Comparison of ENCODE assay signal across 12 cellular contexts in genomic region chr1:55781944-55782482, GRCh38.
A peak's percentile ranks its signal among the peaks of the same experiment; 100 is the strongest.
DNase-seq lines count a peak whose midpoint lies in the region; ATAC-seq and TF ChIP-seq lines count a peak whose summit lies in the region.
"Had no signal": no experiment of that assay in that cellular context is flagged by ENCODE, and none has a peak within 500 bp of the region (broad histone marks: within the 10 kb centered on the region; RNA-seq: fewer than 3 reads in every experiment).

No MANE protein-coding gene starts in this region.

- peaks cover 2% of the 10 kb centered on the region; the same call in 1 of the 2 replicates for H3K9me1 ChIP-seq in IMR-90 (ENCODE audit: insufficient read depth, low read length)

- H3K18ac ChIP-seq in IMR-90 (ENCODE audit: low read depth, low read length): no peak overlapping the region

- no peaks in the 10 kb centered on the region; the same call in 1 of the 2 replicates for H3K9me3 ChIP-seq in IMR-90 (ENCODE audit: control insufficient read depth, insufficient read depth, low read length)
- H3K9me3 ChIP-seq: breast epithelium had no signal

- H3K27ac ChIP-seq in IMR-90 (ENCODE audit: insufficient read depth, low read length): peak overlapping the region; percentile 10; the same call in 1 of the 2 replicates
- H3K27ac ChIP-seq: breast epithelium had no signal

- no peaks in the 10 kb centered on the region for H4K20me1 ChIP-seq in IMR-90 (ENCODE audit: insufficient read depth, low read length)

- H3K4me1 Mint-ChIP-seq in osteocyte (ENCODE audit: unreplicated experiment) (no peaks in the 10 kb centered on the region), Calu3 (ENCODE audit: low read depth, unreplicated experiment) (no peaks in the 10 kb centered on the region)
- no peaks in the 10 kb centered on the region for H3K4me1 Mint-ChIP-seq in activated CD4-positive, alpha-beta memory T cell treated with anti-CD3 and anti-CD28 coated beads, Interleukin-2, amount 10 ng/mL, durations not matched to agents 7 days and 5 days
- H3K4me1 Mint-ChIP-seq: IgD-negative memory B cell had no signal

- in situ Hi-C loops in IMR-90 (cut with MboI; ENCODE audit: low sequenced_read_pairs) (no loop called here), astrocyte of the cerebellum (cut with HindIII; ENCODE audit: low sequenced_read_pairs) (no loop called here)

- H3K4me3 ChIP-seq in IMR-90 (ENCODE audit: insufficient read depth, low read depth, low read length) (no peak overlapping the region), astrocyte of the cerebellum (ENCODE audit: low read depth, low read length) (no peak overlapping the region)
- H3K4me3 ChIP-seq: breast epithelium had no signal

- H3K14ac ChIP-seq in IMR-90 (replicated peaks; ENCODE audit: low read depth, low read length): no peak overlapping the region

- CTCF ChIA-PET in IMR-90 (lab: Yijun Ruan, JAX) (interaction anchor here (0.6 to 2.2 kb wide), 2 partner anchors 11 to 53 kb away, joined by 5 to 8 read pairs; no protein-coding TSS in a partner anchor), Calu3 (lab: Charles Lee) (no interaction called here)
- CTCF ChIA-PET in activated CD4-positive, alpha-beta memory T cell treated with anti-CD3 and anti-CD28 coated beads, Interleukin-2, amount 10 ng/mL, durations not matched to agents 7 days and 5 days (lab: Charles Lee): no interaction called here

- H2AK5ac ChIP-seq in IMR-90 (ENCODE audit: low read depth, low read length): no peak overlapping the region

- no peak for TF ChIP-seq RAD21 in IMR-90 (IDR thresholded peaks at IDR 0.05; ENCODE audit: low read length)

- no peak overlapping the region for H4K8ac ChIP-seq in IMR-90 (ENCODE audit: low read depth in 2 of 2, low read length in 2 of 2)

- H3K4me1 ChIP-seq in IMR-90 (ENCODE audit: control insufficient read depth, insufficient read depth, low read length): peaks cover 5% of the 10 kb centered on the region
- H3K4me1 ChIP-seq: breast epithelium had no signal

- no peak overlapping the region for H3K9ac ChIP-seq in IMR-90 (ENCODE audit: low read depth, low read length)

- H3K4me2 ChIP-seq in IMR-90 (ENCODE audit: low read depth, low read length): no peak overlapping the region

- intact Hi-C loops in IMR-90 (cut with micrococcal nuclease) (no loop called here), Calu3 (cut with micrococcal nuclease; ENCODE audit: unreplicated experiment) (loop anchor here (5.0 kb wide), 1 partner anchor 665 kb away; no protein-coding TSS in a partner anchor)

- no peaks in the 10 kb centered on the region for H3K79me1 ChIP-seq in IMR-90 (ENCODE audit: low read depth in 1 of 2, low read length in 2 of 2)

- H2BK15ac ChIP-seq in IMR-90 (ENCODE audit: low read depth, low read length): no peak overlapping the region

- no peak for TF ChIP-seq POLR2A in IMR-90 (IDR thresholded peaks at IDR 0.05; ENCODE audit: low read depth, low read length)

- H3K4ac ChIP-seq in IMR-90 (ENCODE audit: low read depth, low read length): no peak overlapping the region; the same call in 1 of the 2 replicates

- H3K9me3 Mint-ChIP-seq in osteocyte (ENCODE audit: unreplicated experiment) (no peaks in the 10 kb centered on the region), Calu3 (ENCODE audit: low read depth, unreplicated experiment) (peaks cover 9% of the 10 kb centered on the region)
- H3K9me3 Mint-ChIP-seq in activated CD4-positive, alpha-beta memory T cell treated with anti-CD3 and anti-CD28 coated beads, Interleukin-2, amount 10 ng/mL, durations not matched to agents 7 days and 5 days: peaks cover 2% of the 10 kb centered on the region

- ATAC-seq in IMR-90 (ENCODE audit: low read depth): peak; percentile 97
- peak; percentile 52 for ATAC-seq in left lobe of liver

- H3K23ac ChIP-seq in IMR-90 (ENCODE audit: low read depth, low read length): no peak overlapping the region

- POLR2A ChIA-PET in IMR-90 (lab: Charles Lee; ENCODE audit: unreplicated experiment): no interaction called here
- POLR2A ChIA-PET in activated CD4-positive, alpha-beta memory T cell treated with anti-CD3 and anti-CD28 coated beads, Interleukin-2, amount 10 ng/mL, durations not matched to agents 7 days and 5 days (lab: Charles Lee): no interaction called here

- no CpG with 5 or more reads among the region's 3 CpGs for WGBS in IMR-90 (ENCODE audit: extremely low coverage in 2 of 2, insufficient read length in 1 of 2), 2 experiments

- H3K36me3 Mint-ChIP-seq in osteocyte (ENCODE audit: unreplicated experiment) (no peaks in the 10 kb centered on the region), Calu3 (ENCODE audit: insufficient read depth, unreplicated experiment) (no peaks in the 10 kb centered on the region)
- H3K36me3 Mint-ChIP-seq in activated CD4-positive, alpha-beta memory T cell treated with anti-CD3 and anti-CD28 coated beads, Interleukin-2, amount 10 ng/mL, durations not matched to agents 7 days and 5 days (ENCODE audit: low read depth): no peaks in the 10 kb centered on the region

- no peak overlapping the region for H2BK5ac ChIP-seq in IMR-90 (ENCODE audit: low read depth, low read length, poor library complexity, severe bottlenecking)

- dilution Hi-C loops in IMR-90 (cut with HindIII; ENCODE audit: low sequenced_read_pairs, unreplicated experiment): no loop called here

- no peaks in the 10 kb centered on the region for H3K27me3 ChIP-seq in IMR-90 (ENCODE audit: control insufficient read depth, insufficient read depth, low read length)
- H3K27me3 ChIP-seq: breast epithelium had no signal

- peak overlapping the region; percentile 47; the same call in 1 of the 2 replicates for H2BK20ac ChIP-seq in IMR-90 (ENCODE audit: low read depth, low read length)

- peak; percentile 48 for DNase-seq in AG08396 (ENCODE audit: low spot score)
- DNase-seq in IMR-90: peak; percentile 94
- peak; percentile 85 for DNase-seq in astrocyte of the cerebellum (ENCODE audit: low read depth)
- DNase-seq in left lobe of liver (ENCODE audit: low spot score): no peak
- DNase-seq in osteocyte (ENCODE audit: extremely low spot score, unreplicated experiment): no peak
- no peak for DNase-seq in Calu3
- DNase-seq in activated CD4-positive, alpha-beta memory T cell treated with anti-CD3 and anti-CD28 coated beads, Interleukin-2, amount 10 ng/mL, durations not matched to agents 7 days and 5 days: no peak
- DNase-seq in stimulated activated CD4-positive, alpha-beta T cell treated with anti-CD3 and anti-CD28 coated beads, Interleukin-4, amount 100 ng/mL, for 4 hours: no peak
- DNase-seq: OCI-M1 had no signal

- BruUV-seq in IMR-90 (replicated peaks; lab: Mats Ljungman, UMichigan): no TSS peak
- BruUV-seq in Calu3 (replicated peaks; lab: Mats Ljungman, UMichigan): no TSS peak

- peak overlapping the region; percentile 25 for H2AFZ ChIP-seq in IMR-90 (replicated peaks; ENCODE audit: low read length, poor library complexity)

- no peaks in the 10 kb centered on the region for H3K36me3 ChIP-seq in IMR-90 (ENCODE audit: control insufficient read depth, insufficient read depth, low read length)
- H3K36me3 ChIP-seq: breast epithelium had no signal

- H3K4me3 Mint-ChIP-seq in osteocyte (ENCODE audit: unreplicated experiment): no peak overlapping the region
- H3K4me3 Mint-ChIP-seq in Calu3 (ENCODE audit: low read depth, unreplicated experiment): no peak overlapping the region
- no peak overlapping the region for H3K4me3 Mint-ChIP-seq in activated CD4-positive, alpha-beta memory T cell treated with anti-CD3 and anti-CD28 coated beads, Interleukin-2, amount 10 ng/mL, durations not matched to agents 7 days and 5 days
- H3K4me3 Mint-ChIP-seq: IgD-negative memory B cell, neural crest cell had no signal

- H4K5ac ChIP-seq in IMR-90 (ENCODE audit: low read depth, low read length): no peak overlapping the region

- H3K56ac ChIP-seq in IMR-90 (ENCODE audit: extremely low read depth, insufficient read depth, low read length): no peak overlapping the region

- H3K27me3 Mint-ChIP-seq in osteocyte (ENCODE audit: unreplicated experiment) (no peaks in the 10 kb centered on the region), Calu3 (ENCODE audit: unreplicated experiment) (no peaks in the 10 kb centered on the region)
- no peaks in the 10 kb centered on the region for H3K27me3 Mint-ChIP-seq in activated CD4-positive, alpha-beta memory T cell treated with anti-CD3 and anti-CD28 coated beads, Interleukin-2, amount 10 ng/mL, durations not matched to agents 7 days and 5 days

- TF ChIP-seq CTCF in IMR-90 (conservative IDR thresholded peaks at IDR 0.05; ENCODE audit: low read depth, low read length): no peak
- TF ChIP-seq CTCF in astrocyte of the cerebellum (IDR thresholded peaks at IDR 0.05; ENCODE audit: low read depth, low read length, missing control alignments): no peak
- no peak for TF ChIP-seq CTCF in osteocyte (IDR thresholded peaks at IDR 0.05)
- no peak for TF ChIP-seq CTCF in Calu3 (IDR thresholded peaks at IDR 0.05; ENCODE audit: unreplicated experiment)

- H3K27ac Mint-ChIP-seq in osteocyte (ENCODE audit: unreplicated experiment) (no peak overlapping the region), Calu3 (ENCODE audit: unreplicated experiment) (no peak overlapping the region)
- H3K27ac Mint-ChIP-seq in activated CD4-positive, alpha-beta memory T cell treated with anti-CD3 and anti-CD28 coated beads, Interleukin-2, amount 10 ng/mL, durations not matched to agents 7 days and 5 days: no peak overlapping the region
- H3K27ac Mint-ChIP-seq: IgD-negative memory B cell had no signal

- H4K91ac ChIP-seq in IMR-90 (ENCODE audit: insufficient read depth, low read depth, low read length): no peak overlapping the region

- H2AK9ac ChIP-seq in IMR-90 (replicated peaks; ENCODE audit: low read depth, low read length, poor library complexity): no peak overlapping the region

- 0 out of 2 replicates have a peak overlapping the region, but pooled peaks have one; percentile 13 for H2BK120ac ChIP-seq in IMR-90 (ENCODE audit: low read depth, low read length)

TF ChIP-seq in IMR-90, 13 proteins besides CTCF, POLR2A, EP300 and RAD21 (continues in another document):
- TF ChIP-seq MAZ (IDR thresholded peaks at IDR 0.05; ENCODE audit: borderline replicate concordance, low read depth, low read length) (no peak), NFE2L2 (IDR thresholded peaks at IDR 0.05; ENCODE audit: low read depth, low read length) (no peak), RCOR1 (IDR thresholded peaks at IDR 0.05; ENCODE audit: insufficient replicate concordance, low read length) (no peak), ELK1 (IDR thresholded peaks at IDR 0.05; ENCODE audit: borderline replicate concordance, low read depth, low read length) (no peak), MAFK (IDR thresholded peaks at IDR 0.05; ENCODE audit: low read depth, low read length) (no peak), CHD1 (IDR thresholded peaks at IDR 0.05; ENCODE audit: low read depth, low read length) (no peak), FOS (IDR thresholded peaks at IDR 0.05; ENCODE audit: low read depth, low read length) (peak; percentile 96)

Comparison
In these comparisons a context has a peak if more than half of its experiments do, and no peak if none do; other contexts are left out.
1. DNase-seq: peak in AG08396 (single experiment), IMR-90 (single experiment) and astrocyte of the cerebellum (single experiment); none in left lobe of liver (single experiment), osteocyte (single experiment), Calu3 (single experiment), activated CD4-positive, alpha-beta memory T cell treated with anti-CD3 and anti-CD28 coated beads, Interleukin-2, amount 10 ng/mL, durations not matched to agents 7 days and 5 days (single experiment) and stimulated activated CD4-positive, alpha-beta T cell treated with anti-CD3 and anti-CD28 coated beads, Interleukin-4, amount 100 ng/mL, for 4 hours (0 of 2).